In the genomic region with DNA sequence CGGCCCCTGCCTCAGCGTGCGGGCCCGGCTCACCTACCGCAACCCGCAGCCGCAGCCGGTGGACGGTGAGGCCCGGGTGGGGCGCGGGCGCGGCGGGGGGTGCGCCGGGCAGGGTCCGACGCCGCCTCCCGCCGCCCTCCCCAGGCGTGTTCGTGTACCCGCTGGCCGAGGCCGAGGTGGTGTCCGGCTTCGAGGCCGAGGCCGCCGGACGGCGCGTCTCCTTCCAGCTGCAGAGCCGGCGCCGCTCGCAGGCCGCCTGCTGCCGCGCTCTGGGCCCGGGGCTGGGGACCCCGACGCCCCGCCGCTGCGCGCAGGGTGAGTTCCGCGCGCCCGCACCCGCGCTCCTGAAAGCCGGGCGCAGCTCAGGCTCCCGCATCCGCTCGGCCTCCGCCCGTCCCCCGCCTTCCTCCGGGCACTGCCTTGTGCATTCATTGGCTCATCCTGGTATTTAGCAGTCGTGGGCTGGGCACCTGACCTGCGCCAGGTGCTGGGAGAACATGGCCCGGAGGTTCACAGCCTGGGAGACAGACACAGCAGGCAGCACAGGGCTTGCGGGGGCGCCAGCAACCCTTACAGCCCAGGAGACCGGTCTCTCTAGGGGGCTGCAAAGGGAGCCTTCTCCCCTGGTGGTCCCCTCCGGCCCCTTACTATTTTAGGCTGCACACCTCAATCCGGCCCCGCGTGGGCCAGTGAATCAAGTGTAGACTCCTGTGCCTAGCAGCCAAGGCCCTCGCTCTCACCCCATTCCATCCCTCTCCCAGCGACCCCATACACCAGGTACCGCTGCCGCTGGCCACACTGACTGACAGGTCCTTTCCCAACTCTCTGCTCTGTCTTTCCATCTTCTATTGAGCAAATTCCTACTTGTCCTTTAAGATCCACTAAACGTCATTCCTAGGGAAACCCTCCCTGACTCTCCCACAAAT, we compare ENCODE assay signal across 8 cellular contexts. TPM values are rescaled to one million over a fixed set of nuclear protein-coding genes. Genes with fewer than 3 reads are reported as not detected.
DNase-seq lines count a peak whose midpoint lies in the region; ATAC-seq, FAIRE-seq and TF ChIP-seq lines count a peak whose summit lies in the region.

No MANE protein-coding gene starts in this region.

- H3K4me3 Mint-ChIP-seq in H9 (peak overlapping the region; percentile 62 to 83), memory B cell (peak overlapping the region; percentile 64)
- H3K4me3 Mint-ChIP-seq in activated naive CD8-positive, alpha-beta T cell treated with anti-CD3 and anti-CD28 coated beads, Interleukin-2, amount 10 ng/mL, durations not matched to agents 7 days and 5 days = peak overlapping the region; percentile 65

- peak; percentile 57 for DNase-seq in H9
- DNase-seq in activated naive CD8-positive, alpha-beta T cell treated with anti-CD3 and anti-CD28 coated beads, Interleukin-2, amount 10 ng/mL, durations not matched to agents 7 days and 5 days = no peak
- DNase-seq in memory B cell (ENCODE audit: low spot score in 2 of 2) = no peak
- DNase-seq in NCI-H524 (lab: John Stamatoyannopoulos, UW) = no peak
- no peak for DNase-seq in GM12892 (ENCODE audit: insufficient read length)
- no peak for DNase-seq in H54 (ENCODE audit: insufficient read length, low spot score)

- no peaks in the 10 kb centered on the region for H3K79me1 ChIP-seq in H9 (ENCODE audit: insufficient read depth, low read depth, low read length, poor library complexity, severe bottlenecking)

- H3K4ac ChIP-seq in H9 (ENCODE audit: low read depth, low read length) = no peak overlapping the region

- H3K36me3 Mint-ChIP-seq in H9 (ENCODE audit: insufficient read depth in 1 of 3, low read depth in 3 of 3) = no peaks in the 10 kb centered on the region
- H3K36me3 Mint-ChIP-seq in activated naive CD8-positive, alpha-beta T cell treated with anti-CD3 and anti-CD28 coated beads, Interleukin-2, amount 10 ng/mL, durations not matched to agents 7 days and 5 days = no peaks in the 10 kb centered on the region
- no peaks in the 10 kb centered on the region for H3K36me3 Mint-ChIP-seq in memory B cell

- H3K27ac Mint-ChIP-seq in H9 (no peak overlapping the region; a peak in 1 of 7 replicates), memory B cell (no peak overlapping the region)
- H3K27ac Mint-ChIP-seq in activated naive CD8-positive, alpha-beta T cell treated with anti-CD3 and anti-CD28 coated beads, Interleukin-2, amount 10 ng/mL, durations not matched to agents 7 days and 5 days = no peak overlapping the region

- no peak overlapping the region for H4K91ac ChIP-seq in H9 (ENCODE audit: insufficient read length, low read depth, low read length)

- no peaks in the 10 kb centered on the region for H4K20me1 ChIP-seq in H9 (ENCODE audit: control insufficient read depth, insufficient read depth, insufficient read length)

- peak overlapping the region; percentile 65 for H3K4me2 ChIP-seq in H9 (ENCODE audit: insufficient read depth, insufficient read length, low read length)

- H3K23ac ChIP-seq in H9 (ENCODE audit: insufficient read length, low read depth, low read length) = no peak overlapping the region

- no peak for TF ChIP-seq POLR2A in GM12892 (IDR thresholded peaks at IDR 0.05; ENCODE audit: low read depth, low read length)
- TF ChIP-seq POLR2A in H54 (IDR thresholded peaks at IDR 0.05; ENCODE audit: low read depth, low read length) = no peak

- FAIRE-seq in GM12892 (lab: Jason Lieb, UNC) = no peak
- no peak for FAIRE-seq in H54 (lab: Jason Lieb, UNC)

- no peak overlapping the region for H3K14ac ChIP-seq in H9 (ENCODE audit: insufficient read depth, low read length)

- no peak overlapping the region for H3T11ph ChIP-seq in H9 (ENCODE audit: low read length)

- POLR2A ChIA-PET in activated naive CD8-positive, alpha-beta T cell treated with anti-CD3 and anti-CD28 coated beads, Interleukin-2, amount 10 ng/mL, durations not matched to agents 7 days and 5 days (lab: Charles Lee) = no interaction called here

- no peak overlapping the region for H2BK5ac ChIP-seq in H9 (ENCODE audit: insufficient read length, low read length)

- H3K9me3 Mint-ChIP-seq in H9 (no peaks in the 10 kb centered on the region), memory B cell (no peaks in the 10 kb centered on the region)
- no peaks in the 10 kb centered on the region for H3K9me3 Mint-ChIP-seq in activated naive CD8-positive, alpha-beta T cell treated with anti-CD3 and anti-CD28 coated beads, Interleukin-2, amount 10 ng/mL, durations not matched to agents 7 days and 5 days

- no peak for ATAC-seq in activated naive CD8-positive, alpha-beta T cell treated with anti-CD3 and anti-CD28 coated beads, Interleukin-2, amount 10 ng/mL, durations not matched to agents 7 days and 5 days (ENCODE audit: low read depth)
- no peak for ATAC-seq in memory B cell (ENCODE audit: low read depth)
- no peak for ATAC-seq in HG03571 (IDR thresholded peaks at IDR 0.05; ENCODE audit: unreplicated experiment)

- H2BK120ac ChIP-seq in H9 (ENCODE audit: low read depth, low read length, poor library complexity, severe bottlenecking) = no peak overlapping the region

- H2AK5ac ChIP-seq in H9 (ENCODE audit: insufficient read length, low read length) = no peak overlapping the region

- peak overlapping the region; percentile 90 for H3K27ac ChIP-seq in 22Rv1
- H3K27ac ChIP-seq in H9 (ENCODE audit: insufficient read length, low read depth, low read length) = no peak overlapping the region

- TF ChIP-seq CTCF in 22Rv1 (IDR thresholded peaks at IDR 0.05) = no peak
- no peak for TF ChIP-seq CTCF in H9 (conservative IDR thresholded peaks at IDR 0.05)

- H3K23me2 ChIP-seq in H9 (ENCODE audit: insufficient read length, low read depth, low read length, poor library complexity, severe bottlenecking) = peaks cover 15% of the 10 kb centered on the region

- H2BK15ac ChIP-seq in H9 (ENCODE audit: low read depth, low read length) = no peak overlapping the region

- peaks cover 37% of the 10 kb centered on the region for H3K27me3 ChIP-seq in H9 (ENCODE audit: insufficient read depth, low read length)

- H2BK12ac ChIP-seq in H9 (ENCODE audit: insufficient read length, low read depth, low read length) = no peak overlapping the region

- no peak overlapping the region for H4K8ac ChIP-seq in H9 (replicated peaks; ENCODE audit: insufficient read length, low read depth, low read length)

- no peak overlapping the region for H3K9ac ChIP-seq in H9 (ENCODE audit: extremely low read depth, insufficient read length, low read length)

- H3K4me1 ChIP-seq in H9 (ENCODE audit: insufficient read depth, low read length) = no peaks in the 10 kb centered on the region

- H3K9me3 ChIP-seq in H9 (ENCODE audit: control insufficient read depth, low read depth, low read length) = no peaks in the 10 kb centered on the region

- no peak overlapping the region for H2AFZ ChIP-seq in H9 (ENCODE audit: low read length)

- H3K4me1 Mint-ChIP-seq in H9 = peaks cover 2 to 9% of the 10 kb centered on the region in 2 experiments
- peaks cover 2% of the 10 kb centered on the region for H3K4me1 Mint-ChIP-seq in activated naive CD8-positive, alpha-beta T cell treated with anti-CD3 and anti-CD28 coated beads, Interleukin-2, amount 10 ng/mL, durations not matched to agents 7 days and 5 days
- peaks cover 11% of the 10 kb centered on the region for H3K4me1 Mint-ChIP-seq in memory B cell

- H2BK20ac ChIP-seq in H9 (ENCODE audit: low read depth, low read length, poor library complexity, severe bottlenecking) = no peak overlapping the region

- WGBS in H9 (ENCODE audit: extremely low coverage, insufficient read length, low lambda C conversion rate) = no CpG with 5 or more reads among the region's 79 CpGs

- H3K18ac ChIP-seq in H9 (ENCODE audit: insufficient read length, low read depth, low read length) = no peak overlapping the region

- no peaks in the 10 kb centered on the region for H3K79me2 ChIP-seq in H9 (ENCODE audit: insufficient read depth, low read length)

- H4K5ac ChIP-seq in H9 (ENCODE audit: insufficient read length, low read depth, low read length) = no peak overlapping the region

- peaks cover 66% of the 10 kb centered on the region for H3K27me3 Mint-ChIP-seq in H9 (ENCODE audit: low read depth)
- H3K27me3 Mint-ChIP-seq in activated naive CD8-positive, alpha-beta T cell treated with anti-CD3 and anti-CD28 coated beads, Interleukin-2, amount 10 ng/mL, durations not matched to agents 7 days and 5 days = peaks cover 48% of the 10 kb centered on the region
- H3K27me3 Mint-ChIP-seq in memory B cell = peaks cover 29% of the 10 kb centered on the region

- no peak overlapping the region for H3K56ac ChIP-seq in H9 (ENCODE audit: insufficient read length, low read depth, low read length)

RNA-seq across cellular contexts. Expression of a gene that starts 1.5 kb away (rescaled TPM):
- total RNA-seq in H9 (2021) = 2.7 TPM in 2 replicates
- total RNA-seq in activated naive CD8-positive, alpha-beta T cell treated with anti-CD3 and anti-CD28 coated beads, Interleukin-2, amount 10 ng/mL, durations not matched to agents 7 days and 5 days = under 1 TPM in 1 of 2 experiments, not detected in 1; 0.25 TPM
- polyA plus RNA-seq in GM12892 (2012; ENCODE audit: missing spikeins) = not detected

RNA-seq across cellular contexts. Expression of a gene that starts 17.9 kb away (rescaled TPM):
- total RNA-seq in H9 (2021) = 54.1 and 62.2 TPM in 2 replicates
- total RNA-seq in activated naive CD8-positive, alpha-beta T cell treated with anti-CD3 and anti-CD28 coated beads, Interleukin-2, amount 10 ng/mL, durations not matched to agents 7 days and 5 days = 10 to 100 TPM; 38.8 to 38.9 TPM
- 16.7 TPM for polyA plus RNA-seq in GM12892 (2012; ENCODE audit: missing spikeins)

RNA-seq across cellular contexts. Expression of a gene that starts 18.6 kb away (rescaled TPM):
- 8.1 and 9.8 TPM in 2 replicates for total RNA-seq in H9 (2021)
- 1 to 10 TPM; 2.5 to 3.3 TPM for total RNA-seq in activated naive CD8-positive, alpha-beta T cell treated with anti-CD3 and anti-CD28 coated beads, Interleukin-2, amount 10 ng/mL, durations not matched to agents 7 days and 5 days
- 5.6 TPM for polyA plus RNA-seq in GM12892 (2012; ENCODE audit: missing spikeins)

RNA-seq across cellular contexts. Expression of a gene that starts 30.5 kb away (rescaled TPM):
- total RNA-seq in H9 (2021) = 12.6 and 13.9 TPM in 2 replicates
- total RNA-seq in activated naive CD8-positive, alpha-beta T cell treated with anti-CD3 and anti-CD28 coated beads, Interleukin-2, amount 10 ng/mL, durations not matched to agents 7 days and 5 days = not detected
- polyA plus RNA-seq in GM12892 (2012; ENCODE audit: missing spikeins) = not detected

RNA-seq across cellular contexts. Expression of a gene that starts 44.9 kb away (rescaled TPM):
- total RNA-seq in H9 (2021) = 56.1 and 58.4 TPM in 2 replicates
- 10 to 100 TPM; 68.6 to 76.3 TPM for total RNA-seq in activated naive CD8-positive, alpha-beta T cell treated with anti-CD3 and anti-CD28 coated beads, Interleukin-2, amount 10 ng/mL, durations not matched to agents 7 days and 5 days
- polyA plus RNA-seq in GM12892 (2012; ENCODE audit: missing spikeins) = 30.3 TPM
